In the genomic region with DNA sequence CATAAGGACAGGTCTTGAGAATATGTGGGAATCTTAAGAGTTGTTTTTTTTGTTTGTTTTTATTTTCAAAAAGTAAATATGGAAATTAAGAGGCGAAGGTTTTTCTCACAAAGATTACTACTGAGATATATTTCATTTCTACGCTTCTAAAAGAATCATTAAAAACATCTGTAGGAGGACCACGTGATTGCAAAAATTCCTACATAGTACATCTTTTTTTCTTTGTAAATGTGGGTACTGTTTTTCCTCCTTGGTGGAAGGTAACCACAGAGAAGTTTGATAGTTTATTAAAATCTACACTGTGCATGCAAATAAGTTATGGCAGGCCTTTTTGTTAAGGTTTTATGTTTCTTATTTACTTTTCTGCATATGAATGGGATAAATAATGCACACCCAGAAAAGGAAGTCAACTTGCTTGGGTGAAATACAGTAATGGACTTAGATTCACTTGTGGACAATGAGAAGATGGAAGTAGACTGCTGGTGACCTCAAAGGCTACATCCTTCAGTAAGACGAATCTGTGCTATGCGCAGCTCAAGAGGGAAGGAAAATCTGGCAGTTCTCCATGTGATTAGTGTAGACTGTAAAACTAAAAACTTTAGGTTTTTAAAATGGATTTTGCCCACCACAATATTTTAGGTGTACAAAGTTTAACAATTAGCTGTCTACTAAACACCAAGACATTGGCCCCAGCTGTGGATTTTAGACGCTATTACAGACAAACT, we compare ENCODE assay signal across 1 cellular context.
TF ChIP-seq lines count a peak whose summit lies in the region.

No MANE protein-coding gene starts in this region.

TF ChIP-seq in H1, 55 proteins besides CTCF, POLR2A, EP300 and RAD21:
- TF ChIP-seq BACH1 (IDR thresholded peaks at IDR 0.05; ENCODE audit: low read length), result no peak
- TF ChIP-seq JUN (IDR thresholded peaks at IDR 0.05; ENCODE audit: low read depth, low read length), result no peak
- no peak for TF ChIP-seq TAF7 (optimal IDR thresholded peaks at IDR 0.05; ENCODE audit: borderline replicate concordance, low read depth, low read length)
- TF ChIP-seq PHF8 (conservative IDR thresholded peaks at IDR 0.05; ENCODE audit: low read depth, low read length), result no peak
- no peak for TF ChIP-seq SIRT6 (IDR thresholded peaks at IDR 0.05; ENCODE audit: low read length)
- no peak for TF ChIP-seq HDAC6 (IDR thresholded peaks at IDR 0.05; ENCODE audit: low read depth, low read length)
- no peak for TF ChIP-seq EZH2 (IDR thresholded peaks at IDR 0.05; ENCODE audit: low read depth, low read length, severe bottlenecking)
- TF ChIP-seq FOSL1 (IDR thresholded peaks at IDR 0.05; ENCODE audit: insufficient read depth, low read depth, low read length), result no peak
- no peak for TF ChIP-seq YY1 (IDR thresholded peaks at IDR 0.05; ENCODE audit: low read depth, low read length)
- TF ChIP-seq RFX5 (IDR thresholded peaks at IDR 0.05; ENCODE audit: borderline replicate concordance, low read depth, low read length), result no peak
- TF ChIP-seq CEBPB (IDR thresholded peaks at IDR 0.05; ENCODE audit: low read depth, low read length), result no peak
- TF ChIP-seq SIX5 (IDR thresholded peaks at IDR 0.05; ENCODE audit: low read depth, low read length), result no peak
- TF ChIP-seq JUND (IDR thresholded peaks at IDR 0.05; ENCODE audit: low read length), result no peak
- no peak for TF ChIP-seq TAF1 (IDR thresholded peaks at IDR 0.05; ENCODE audit: low read depth, low read length)
- no peak for TF ChIP-seq RBBP5 (IDR thresholded peaks at IDR 0.05; ENCODE audit: borderline replicate concordance, low read depth, low read length)
- no peak for TF ChIP-seq SP2 (IDR thresholded peaks at IDR 0.05; ENCODE audit: low read length)
- no peak for TF ChIP-seq SRF (IDR thresholded peaks at IDR 0.05; ENCODE audit: low read depth, low read length)
- no peak for TF ChIP-seq GABPA (IDR thresholded peaks at IDR 0.05; ENCODE audit: borderline replicate concordance, insufficient read depth, low read length)
